In genomic region chr6:28586273-28586672, GRCh38 we compare ENCODE assay signal across 9 cellular contexts.
A peak's percentile ranks its signal among the peaks of the same experiment; 100 is the strongest.
DNase-seq lines count a peak whose midpoint lies in the region; ATAC-seq and TF ChIP-seq lines count a peak whose summit lies in the region.
"Had no signal": no experiment of that assay in that cellular context is flagged by ENCODE, and none has a peak within 500 bp of the region (broad histone marks: within the 10 kb centered on the region; RNA-seq: fewer than 3 reads in every experiment).

No MANE protein-coding gene starts in this region.

- no peak for TF ChIP-seq POLR2A in lower leg skin (IDR thresholded peaks at IDR 0.05)

- peaks cover 5% of the 10 kb centered on the region for H3K36me3 Mint-ChIP-seq in activated naive CD4-positive, alpha-beta T cell treated with anti-CD3 and anti-CD28 coated beads, Interleukin-2, amount 50 U/mL, for 24 hours
- H3K36me3 Mint-ChIP-seq in type B pancreatic cell, result peaks cover 3% of the 10 kb centered on the region

- H3K27ac Mint-ChIP-seq in activated naive CD4-positive, alpha-beta T cell treated with anti-CD3 and anti-CD28 coated beads, Interleukin-2, amount 50 U/mL, for 24 hours, result no peak overlapping the region
- peak overlapping the region; percentile 91 for H3K27ac Mint-ChIP-seq in type B pancreatic cell

- 76% methylated on average over 6 of the region's 6 CpGs for WGBS in lower leg skin, 2 donors

- H3K4me3 ChIP-seq in astrocyte of the cerebellum (ENCODE audit: low read depth, low read length), result peak overlapping the region; percentile 63
- H3K4me3 ChIP-seq in lower leg skin (ENCODE audit: low read depth, poor library complexity, severe bottlenecking), result peak overlapping the region; percentile 44

- TF ChIP-seq CTCF in astrocyte of the cerebellum (IDR thresholded peaks at IDR 0.05; ENCODE audit: low read depth, low read length, missing control alignments) (no peak), lower leg skin (IDR thresholded peaks at IDR 0.05) (no peak), type B pancreatic cell (conservative IDR thresholded peaks at IDR 0.05) (no peak)

- peak overlapping the region; percentile 89 for H3K4me3 Mint-ChIP-seq in activated naive CD4-positive, alpha-beta T cell treated with anti-CD3 and anti-CD28 coated beads, Interleukin-2, amount 50 U/mL, for 24 hours
- peak overlapping the region; percentile 98 for H3K4me3 Mint-ChIP-seq in type B pancreatic cell

- intact Hi-C loops in lower leg skin (cut with DNase I; ENCODE audit: low total_unique reads), result no loop called here

- H3K9me3 Mint-ChIP-seq in activated naive CD4-positive, alpha-beta T cell treated with anti-CD3 and anti-CD28 coated beads, Interleukin-2, amount 50 U/mL, for 24 hours, result peaks cover 16% of the 10 kb centered on the region
- H3K9me3 Mint-ChIP-seq in type B pancreatic cell, result no peaks in the 10 kb centered on the region

- H3K27me3 Mint-ChIP-seq in activated naive CD4-positive, alpha-beta T cell treated with anti-CD3 and anti-CD28 coated beads, Interleukin-2, amount 50 U/mL, for 24 hours, result peaks cover 58% of the 10 kb centered on the region
- no peaks in the 10 kb centered on the region for H3K27me3 Mint-ChIP-seq in type B pancreatic cell

- ATAC-seq in GM21576 (IDR thresholded peaks at IDR 0.05; ENCODE audit: unreplicated experiment), result no peak
- ATAC-seq in GM21529 (IDR thresholded peaks at IDR 0.05; ENCODE audit: unreplicated experiment), result no peak

- peaks cover 28% of the 10 kb centered on the region for H3K4me1 Mint-ChIP-seq in activated naive CD4-positive, alpha-beta T cell treated with anti-CD3 and anti-CD28 coated beads, Interleukin-2, amount 50 U/mL, for 24 hours
- H3K4me1 Mint-ChIP-seq in type B pancreatic cell (ENCODE audit: unreplicated experiment), result peaks cover 48% of the 10 kb centered on the region

- no peak for DNase-seq in activated naive CD4-positive, alpha-beta T cell treated with anti-CD3 and anti-CD28 coated beads, Interleukin-2, amount 50 U/mL, for 16 hours
- no peak for DNase-seq in astrocyte of the cerebellum (ENCODE audit: low read depth)
- DNase-seq in lower leg skin (ENCODE audit: low spot score in 2 of 2), result no peak
- no peak for DNase-seq in type B pancreatic cell (ENCODE audit: extremely low spot score, unreplicated experiment)
- no peak for DNase-seq in AG20443 (ENCODE audit: low spot score)
- DNase-seq: stimulated activated CD4-positive, alpha-beta T cell treated with anti-CD3 and anti-CD28 coated beads, Interleukin-4, amount 100 ng/mL, for 1 hour had no signal

- in situ Hi-C loops in astrocyte of the cerebellum (cut with HindIII; ENCODE audit: low sequenced_read_pairs), result no loop called here
